Comparison of ENCODE assay signal across 9 cellular contexts in the genomic region with DNA sequence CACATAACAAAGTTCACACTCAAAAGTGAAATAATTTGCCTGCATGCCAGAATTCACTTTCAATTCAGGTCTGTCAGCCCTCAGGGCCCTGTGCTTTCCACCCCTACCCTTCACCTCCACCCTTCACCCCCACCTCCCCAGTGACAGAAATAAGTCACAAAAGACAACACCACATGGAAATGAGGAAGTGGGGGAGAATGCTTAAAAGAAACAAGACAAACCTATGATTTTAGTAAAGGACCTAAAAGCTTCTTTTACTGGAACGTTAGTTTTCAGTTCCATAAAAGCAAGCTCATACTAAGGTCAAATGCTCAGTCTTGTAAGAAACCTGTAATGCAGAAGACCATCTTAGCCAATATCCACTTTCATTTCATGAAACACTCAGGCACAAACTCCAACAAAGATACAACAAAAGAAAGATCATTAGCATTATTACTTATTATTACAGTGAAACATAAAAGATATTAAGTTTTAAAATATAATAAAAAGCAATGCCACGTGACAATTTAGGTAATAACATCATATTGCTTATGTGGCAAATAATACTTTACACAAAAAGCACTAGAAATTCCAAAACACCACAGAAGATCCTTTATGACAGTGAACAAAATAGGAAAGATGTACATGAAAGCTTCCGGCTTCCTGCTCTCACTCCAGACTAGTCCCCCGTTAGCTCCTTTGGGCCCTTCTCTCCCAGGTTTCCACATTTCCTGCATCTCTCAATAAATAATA.
DNase-seq lines count a peak whose midpoint lies in the region; ATAC-seq and TF ChIP-seq lines count a peak whose summit lies in the region.
"Had no signal": no experiment of that assay in that cellular context is flagged by ENCODE, and none has a peak within 500 bp of the region (broad histone marks: within the 10 kb centered on the region; RNA-seq: fewer than 3 reads in every experiment).

No MANE protein-coding gene starts in this region.

- no peak for TF ChIP-seq CTCF in HL-60 (IDR thresholded peaks at IDR 0.05; ENCODE audit: insufficient read depth, low read length)
- TF ChIP-seq CTCF in psoas muscle (IDR thresholded peaks at IDR 0.05): no peak

- WGBS in psoas muscle, 3 donors: 89 to 92% (median 91%) methylated on average over 4 of the region's 4 CpGs

- H3K36me3 ChIP-seq in psoas muscle (ENCODE audit: insufficient read depth in 1 of 2, low read depth in 1 of 2): peaks cover 0 to 5% of the 10 kb centered on the region in 2 donors

- no peaks in the 10 kb centered on the region for H3K4me1 ChIP-seq in psoas muscle

- H3K4me3 ChIP-seq in HL-60 (replicated peaks; ENCODE audit: insufficient read depth, low read length): no peak overlapping the region
- H3K4me3 ChIP-seq in psoas muscle: no peak overlapping the region

- ATAC-seq in GM18907 (IDR thresholded peaks at IDR 0.05; ENCODE audit: unreplicated experiment) (peak; percentile 91), HG02571 (IDR thresholded peaks at IDR 0.05; ENCODE audit: unreplicated experiment) (peak; percentile 88), psoas muscle (no peak)

- H3K9me3 ChIP-seq in psoas muscle: no peaks in the 10 kb centered on the region

- H3K27ac ChIP-seq in HL-60 (replicated peaks) (peak overlapping the region; percentile 23; the same call in 1 of the 2 replicates), psoas muscle (no peak overlapping the region)

- intact Hi-C loops in head of caudate nucleus (cut with DNase I): no loop called here
- intact Hi-C loops in psoas muscle (cut with DNase I): no loop called here

- no peaks in the 10 kb centered on the region for H3K27me3 ChIP-seq in HL-60 (ENCODE audit: insufficient read depth, poor library complexity, severe bottlenecking)
- H3K27me3 ChIP-seq in psoas muscle (ENCODE audit: insufficient read depth in 3 of 3, low read length in 2 of 3): no peaks in the 10 kb centered on the region

- DNase-seq in HL-60 (ENCODE audit: low read depth in 1 of 2, low spot score in 1 of 2): peak in 1 of 2 experiments; percentile 46
- DNase-seq in germinal center (ENCODE audit: low spot score): peak; percentile 55
- no peak for DNase-seq in head of caudate nucleus
- DNase-seq in psoas muscle: no peak
- no peak for DNase-seq in Ammon's horn (ENCODE audit: low spot score)
- DNase-seq: activated naive CD4-positive, alpha-beta T cell treated with anti-CD3 and anti-CD28 coated beads, Interleukin-2, amount 50 U/mL, for 16 hours; HCEC 1CT had no signal

Comparison
In these comparisons a context has a peak if more than half of its experiments do, and no peak if none do; other contexts are left out.
1. ATAC-seq: peak in GM18907 (single experiment) and HG02571 (single experiment); none in psoas muscle (0 of 4).